8 cellular contexts compared by ENCODE assay signal in the genomic region with DNA sequence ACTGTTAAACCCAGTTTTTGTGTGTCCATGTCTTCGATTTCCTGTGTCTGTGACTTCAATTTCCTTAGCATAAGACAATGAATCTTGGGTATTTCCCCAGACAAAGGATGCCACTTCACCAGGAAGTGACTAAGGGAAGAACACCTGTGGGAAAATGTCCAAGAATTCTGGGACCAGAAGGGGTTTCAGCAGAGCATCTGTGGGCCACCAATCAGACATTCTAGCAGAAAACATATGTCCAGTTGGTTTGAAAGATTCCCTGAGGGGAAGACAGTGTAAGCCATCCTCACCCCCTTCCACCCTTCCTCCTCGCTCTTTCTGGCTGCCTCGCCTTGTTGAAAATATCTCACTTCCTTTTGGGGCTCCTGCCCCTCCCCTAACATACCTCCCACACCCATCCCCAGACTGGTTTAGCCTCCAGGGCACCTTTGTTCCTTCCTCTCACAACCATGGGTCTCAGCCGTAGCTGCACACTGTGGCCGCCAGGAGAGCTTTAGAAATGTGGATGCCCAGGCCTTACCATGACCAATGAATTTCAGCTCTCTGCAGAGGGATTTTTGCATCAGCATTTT. TPM values are rescaled to one million over a fixed set of nuclear protein-coding genes. Genes with fewer than 3 reads are reported as not detected.
DNase-seq lines count a peak whose midpoint lies in the region; ATAC-seq and TF ChIP-seq lines count a peak whose summit lies in the region.

No MANE protein-coding gene starts in this region.

- H3K36me3 Mint-ChIP-seq in immature natural killer cell, result peaks cover 4 to 24% (median 7%) of the 10 kb centered on the region in 3 donors

- H3K4me1 ChIP-seq in RWPE2 (ENCODE audit: insufficient read depth, poor library complexity, severe bottlenecking), result peaks cover 14% of the 10 kb centered on the region

- ATAC-seq in GM18511 (IDR thresholded peaks at IDR 0.05; ENCODE audit: unreplicated experiment) (peak; percentile 82), HG02763 (IDR thresholded peaks at IDR 0.05; ENCODE audit: unreplicated experiment) (peak; percentile 57), RWPE2 (ENCODE audit: low read depth) (peak; percentile 86)

- no peaks in the 10 kb centered on the region for H3K27me3 ChIP-seq in RWPE2 (ENCODE audit: insufficient read depth, poor library complexity, severe bottlenecking)

- H3K27ac ChIP-seq in RWPE2 (ENCODE audit: poor library complexity, severe bottlenecking), result peak overlapping the region; percentile 60

- no peak overlapping the region for H3K4me3 Mint-ChIP-seq in immature natural killer cell

- no peaks in the 10 kb centered on the region for H3K36me3 ChIP-seq in RWPE2 (ENCODE audit: low read depth)

- no peak overlapping the region for H3K4me3 ChIP-seq in RWPE2 (ENCODE audit: severe bottlenecking)

- H3K27me3 Mint-ChIP-seq in immature natural killer cell (ENCODE audit: low read depth in 3 of 3), result no peaks in the 10 kb centered on the region

- TF ChIP-seq CTCF in RWPE2 (IDR thresholded peaks at IDR 0.05; ENCODE audit: poor library complexity, severe bottlenecking), result no peak

- DNase-seq in RWPE2 (ENCODE audit: low spot score) (no peak), erythroblast (lab: John Stamatoyannopoulos, UW) (no peak), GDM1 (lab: John Stamatoyannopoulos, UW) (no peak), immature natural killer cell (no peak)
- DNase-seq in central memory CD4-positive, alpha-beta T cell, result peak; percentile 46
- DNase-seq in stimulated activated naive CD4-positive, alpha-beta T cell (lab: John Stamatoyannopoulos, UW), result peak in 5 of 6 experiments; percentile 16 to 63 (median 49)

- H3K4me1 Mint-ChIP-seq in immature natural killer cell, result peaks cover 19 to 28% of the 10 kb centered on the region in 2 donors

- peak overlapping the region in 1 of 6 donors; percentile 16 for H3K27ac Mint-ChIP-seq in immature natural killer cell

- H3K9me3 ChIP-seq in RWPE2 (ENCODE audit: severe bottlenecking), result no peaks in the 10 kb centered on the region

- no peak for TF ChIP-seq POLR2A in erythroblast (IDR thresholded peaks at IDR 0.05; ENCODE audit: low read length)

- H3K9me3 Mint-ChIP-seq in immature natural killer cell, result no peaks in the 10 kb centered on the region

RNA-seq across cellular contexts. Expression of a gene that starts 25.5 kb away (rescaled TPM):
- polyA plus RNA-seq in immature natural killer cell, result 10 to 100 TPM; 34.1 to 57.1 (median 40.6) TPM

RNA-seq across cellular contexts. Expression of a gene that starts 33.1 kb away (rescaled TPM):
- 10 to 100 TPM; 45.9 to 63.5 (median 46.9) TPM for polyA plus RNA-seq in immature natural killer cell

Comparison
In these comparisons a context has a peak if more than half of its experiments do, and no peak if none do; other contexts are left out.
1. DNase-seq: peak in central memory CD4-positive, alpha-beta T cell (single experiment) and stimulated activated naive CD4-positive, alpha-beta T cell (5 of 6); none in RWPE2 (single experiment), erythroblast (0 of 2), GDM1 (single experiment) and immature natural killer cell (0 of 3).
2. Peak in every context shown above with its lines, with median percentiles within 50 percentile points of each other: ATAC-seq.